ENCODE assay signal across 1 cellular context in the genomic region with DNA sequence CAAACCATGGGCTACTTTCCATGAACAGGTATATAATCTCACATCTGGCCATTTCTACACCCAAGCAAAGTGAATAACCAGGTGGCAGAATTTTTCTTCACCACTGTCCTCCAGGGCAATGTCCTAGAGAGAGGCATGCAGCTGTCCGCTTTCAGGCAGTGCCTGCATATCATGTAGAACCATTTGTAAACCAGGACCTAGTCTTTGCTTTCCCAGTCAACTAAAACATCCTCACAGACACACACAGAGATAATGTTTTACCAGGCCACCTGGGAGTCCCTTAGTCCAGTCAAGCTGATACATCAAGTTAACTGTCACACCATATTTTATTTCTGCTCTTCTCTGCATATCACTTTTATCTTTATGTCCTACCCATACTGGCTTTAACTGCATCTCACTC.
A peak's percentile ranks its signal among the peaks of the same experiment; 100 is the strongest.
TF ChIP-seq lines count a peak whose summit lies in the region.

No MANE protein-coding gene starts in this region.

TF ChIP-seq in HepG2, 621 proteins besides CTCF, POLR2A, EP300 and RAD21 (continued from another document):
- TF ChIP-seq MTF2 (CRISPR knock-in tag; IDR thresholded peaks at IDR 0.05; ENCODE audit: borderline replicate concordance) (no peak), FOXA3 (CRISPR knock-in tag; IDR thresholded peaks at IDR 0.05) (0 out of 2 replicates have a peak, but pooled peaks have one; percentile 21), GATAD2A (CRISPR knock-in tag; IDR thresholded peaks at IDR 0.05) (0 out of 2 replicates have a peak, but pooled peaks have one; percentile 11), ATF4 (CRISPR knock-in tag; IDR thresholded peaks at IDR 0.05) (no peak), ZNF644 (CRISPR knock-in tag; IDR thresholded peaks at IDR 0.05; ENCODE audit: low read depth) (peak; percentile 70), ETV5 (CRISPR knock-in tag; IDR thresholded peaks at IDR 0.05; ENCODE audit: borderline replicate concordance) (no peak), MIER2 (CRISPR knock-in tag; IDR thresholded peaks at IDR 0.05) (0 out of 2 replicates have a peak, but pooled peaks have one; percentile 14), SOX6 (IDR thresholded peaks at IDR 0.05) (no peak), SOX6 (CRISPR knock-in tag; IDR thresholded peaks at IDR 0.05) (peak; percentile 19; the same call in 1 of the 2 replicates), ZFP41 (CRISPR knock-in tag; IDR thresholded peaks at IDR 0.05; ENCODE audit: borderline replicate concordance) (no peak), ZNF432 (CRISPR knock-in tag; IDR thresholded peaks at IDR 0.05; ENCODE audit: borderline replicate concordance) (no peak), RBAK (CRISPR knock-in tag; IDR thresholded peaks at IDR 0.05) (peak; percentile 89), ZNF232 (CRISPR knock-in tag; IDR thresholded peaks at IDR 0.05; ENCODE audit: borderline replicate concordance) (no peak), ATRX (CRISPR knock-in tag; IDR thresholded peaks at IDR 0.05; ENCODE audit: borderline replicate concordance) (no peak)
- TF ChIP-seq, protein P1, sequence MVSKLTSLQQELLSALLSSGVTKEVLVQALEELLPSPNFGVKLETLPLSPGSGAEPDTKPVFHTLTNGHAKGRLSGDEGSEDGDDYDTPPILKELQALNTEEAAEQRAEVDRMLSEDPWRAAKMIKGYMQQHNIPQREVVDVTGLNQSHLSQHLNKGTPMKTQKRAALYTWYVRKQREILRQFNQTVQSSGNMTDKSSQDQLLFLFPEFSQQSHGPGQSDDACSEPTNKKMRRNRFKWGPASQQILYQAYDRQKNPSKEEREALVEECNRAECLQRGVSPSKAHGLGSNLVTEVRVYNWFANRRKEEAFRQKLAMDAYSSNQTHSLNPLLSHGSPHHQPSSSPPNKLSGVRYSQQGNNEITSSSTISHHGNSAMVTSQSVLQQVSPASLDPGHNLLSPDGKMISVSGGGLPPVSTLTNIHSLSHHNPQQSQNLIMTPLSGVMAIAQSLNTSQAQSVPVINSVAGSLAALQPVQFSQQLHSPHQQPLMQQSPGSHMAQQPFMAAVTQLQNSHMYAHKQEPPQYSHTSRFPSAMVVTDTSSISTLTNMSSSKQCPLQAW (CRISPR knock-in tag; IDR thresholded peaks at IDR 0.05): peak; percentile 88
TF ChIP-seq in HepG2: peak in this region for 17.
